Comparison of ENCODE assay signal across 31 cellular contexts in genomic region chr12:101485015-101485414, GRCh38. TPM values are rescaled to one million over a fixed set of nuclear protein-coding genes. Genes with fewer than 3 reads are reported as not detected.
A peak's percentile ranks its signal among the peaks of the same experiment; 100 is the strongest.
DNase-seq lines count a peak whose midpoint lies in the region; ATAC-seq and TF ChIP-seq lines count a peak whose summit lies in the region.
"Had no signal": no experiment of that assay in that cellular context is flagged by ENCODE, and none has a peak within 500 bp of the region (broad histone marks: within the 10 kb centered on the region; RNA-seq: fewer than 3 reads in every experiment).

No MANE protein-coding gene starts in this region.

- no peak overlapping the region for H3K4me3 Mint-ChIP-seq in endothelial cell (ENCODE audit: unreplicated experiment)
- H3K4me3 Mint-ChIP-seq: activated CD8-positive, alpha-beta T cell treated with anti-CD3 and anti-CD28 coated beads, Interleukin-2, amount 10 ng/mL, durations not matched to agents 7 days and 5 days; activated naive CD4-positive, alpha-beta T cell treated with anti-CD3 and anti-CD28 coated beads, Interleukin-2, amount 10 ng/mL, durations not matched to agents 7 days and 5 days; activated T-helper 17 cell treated with anti-CD3 and anti-CD28 coated beads, Interleukin-2, amount 50 U/mL, for 72 hours; brain; IgD-negative memory B cell; neural progenitor cell had no signal

- H3K27me3 ChIP-seq in heart right ventricle = peaks cover 0 to 10% (median 0%) of the 10 kb centered on the region in 7 donors
- H3K27me3 ChIP-seq: BLaER1, esophagus muscularis mucosa, neural progenitor cell had no signal

- no peaks in the 10 kb centered on the region for H3K4me1 Mint-ChIP-seq in endothelial cell (ENCODE audit: unreplicated experiment)
- H3K4me1 Mint-ChIP-seq: activated naive CD4-positive, alpha-beta T cell treated with anti-CD3 and anti-CD28 coated beads, Interleukin-2, amount 10 ng/mL, durations not matched to agents 7 days and 5 days; activated T-helper 17 cell treated with anti-CD3 and anti-CD28 coated beads, Interleukin-2, amount 50 U/mL, for 72 hours; brain; neural progenitor cell had no signal

- peaks cover 0 to 4% (median 0%) of the 10 kb centered on the region in 9 donors for H3K4me1 ChIP-seq in heart right ventricle
- H3K4me1 ChIP-seq: BLaER1, neural progenitor cell, parathyroid adenoma had no signal

- H3K4me3 ChIP-seq in heart right ventricle (no peak overlapping the region), fibroblast of the aortic adventitia (ENCODE audit: low read depth, low read length) (no peak overlapping the region)
- H3K4me3 ChIP-seq: BLaER1, esophagus muscularis mucosa, neural progenitor cell, PC-9, thoracic aorta had no signal

- no peak overlapping the region for H3K27ac ChIP-seq in heart right ventricle
- H3K27ac ChIP-seq: BLaER1, esophagus muscularis mucosa, neural progenitor cell, parathyroid adenoma, PC-9, thoracic aorta had no signal

- intact Hi-C loops in Right ventricle myocardium superior (cut with DNase I) (no loop called here), heart right ventricle (cut with DNase I) (no loop called here)

- no peaks in the 10 kb centered on the region for H3K9me3 Mint-ChIP-seq in endothelial cell (ENCODE audit: unreplicated experiment)
- H3K9me3 Mint-ChIP-seq: activated naive CD4-positive, alpha-beta T cell treated with anti-CD3 and anti-CD28 coated beads, Interleukin-2, amount 10 ng/mL, durations not matched to agents 7 days and 5 days; activated T-helper 17 cell treated with anti-CD3 and anti-CD28 coated beads, Interleukin-2, amount 50 U/mL, for 72 hours; IgD-negative memory B cell; neural progenitor cell had no signal

- no peaks in the 10 kb centered on the region for H3K36me3 Mint-ChIP-seq in endothelial cell (ENCODE audit: low read depth, unreplicated experiment)
- H3K36me3 Mint-ChIP-seq: activated naive CD4-positive, alpha-beta T cell treated with anti-CD3 and anti-CD28 coated beads, Interleukin-2, amount 10 ng/mL, durations not matched to agents 7 days and 5 days; brain; IgD-negative memory B cell; neural progenitor cell had no signal

- TF ChIP-seq CTCF in heart right ventricle (IDR thresholded peaks at IDR 0.05) (no peak), fibroblast of the aortic adventitia (IDR thresholded peaks at IDR 0.05; ENCODE audit: insufficient read depth, low read length) (no peak), endothelial cell (IDR thresholded peaks at IDR 0.05; ENCODE audit: unreplicated experiment) (no peak)

- H3K9me3 ChIP-seq in heart right ventricle = no peaks in the 10 kb centered on the region
- H3K9me3 ChIP-seq: BLaER1, esophagus muscularis mucosa, thoracic aorta had no signal

- DNase-seq in Right ventricle myocardium superior (no peak), heart right ventricle (no peak), NCI-H526 treated with DMSO at 0.1 percent for 48 hours (lab: John Stamatoyannopoulos, UW) (peak; percentile 56), fibroblast of the aortic adventitia (ENCODE audit: low read depth) (peak; percentile 12), T1000 (lab: John Stamatoyannopoulos, UW) (no peak), endothelial cell (ENCODE audit: low spot score) (no peak)
- DNase-seq: activated CD8-positive, alpha-beta T cell treated with anti-CD3 and anti-CD28 coated beads, Interleukin-2, amount 10 ng/mL, durations not matched to agents 7 days and 5 days; activated naive CD4-positive, alpha-beta T cell treated with anti-CD3 and anti-CD28 coated beads, Interleukin-2, amount 10 ng/mL, durations not matched to agents 7 days and 5 days; cerebellar nuclear complex; COR-L47; GOT3; left cardiac atrium; NCI-H1105; NCI-H187; NCI-H524; PC-9; stimulated activated CD4-positive, alpha-beta T cell treated with anti-CD3 and anti-CD28 coated beads, Interleukin-1b, Interleukin-23, amount 100 ng/mL, for 48 hours; stimulated activated naive CD8-positive, alpha-beta T cell treated with anti-CD3 and anti-CD28 coated beads, Interleukin-15, Interleukin-2, amounts not matched to agents 100 U/mL and 50 U/mL, for 24 hours had no signal

- ATAC-seq in Right ventricle myocardium superior (ENCODE audit: poor library complexity) (peak; percentile 43), heart right ventricle (no peak), GM18517 (IDR thresholded peaks at IDR 0.05; ENCODE audit: unreplicated experiment) (no peak), HG03571 (IDR thresholded peaks at IDR 0.05; ENCODE audit: unreplicated experiment) (no peak)
- ATAC-seq: activated CD8-positive, alpha-beta T cell treated with anti-CD3 and anti-CD28 coated beads, Interleukin-2, amount 10 ng/mL, durations not matched to agents 7 days and 5 days; activated T-helper 17 cell treated with anti-CD3 and anti-CD28 coated beads, Interleukin-2, amount 50 U/mL, for 72 hours; stimulated activated naive CD8-positive, alpha-beta T cell treated with anti-CD3 and anti-CD28 coated beads, Interleukin-15, Interleukin-2, amounts not matched to agents 100 U/mL and 50 U/mL, for 24 hours had no signal

- H3K27ac Mint-ChIP-seq in endothelial cell (ENCODE audit: unreplicated experiment) = no peak overlapping the region
- H3K27ac Mint-ChIP-seq: activated CD8-positive, alpha-beta T cell treated with anti-CD3 and anti-CD28 coated beads, Interleukin-2, amount 10 ng/mL, durations not matched to agents 7 days and 5 days; activated naive CD4-positive, alpha-beta T cell treated with anti-CD3 and anti-CD28 coated beads, Interleukin-2, amount 10 ng/mL, durations not matched to agents 7 days and 5 days; activated T-helper 17 cell treated with anti-CD3 and anti-CD28 coated beads, Interleukin-2, amount 50 U/mL, for 72 hours; IgD-negative memory B cell; neural progenitor cell had no signal

- H3K27me3 Mint-ChIP-seq in endothelial cell (ENCODE audit: unreplicated experiment) = no peaks in the 10 kb centered on the region
- H3K27me3 Mint-ChIP-seq: IgD-negative memory B cell had no signal

- H3K36me3 ChIP-seq in heart right ventricle = no peaks in the 10 kb centered on the region
- H3K36me3 ChIP-seq: BLaER1, esophagus muscularis mucosa, neural progenitor cell, thoracic aorta had no signal

RNA-seq across cellular contexts. Expression of gene SPIC, which starts 9.9 kb away (rescaled TPM):
- total RNA-seq in Right ventricle myocardium superior = not detected
- total RNA-seq in heart right ventricle = under 1 TPM in 2 of 10 donors, not detected in 8; 0.19 to 0.88 TPM
- not detected for polyA plus RNA-seq in heart right ventricle
- not detected in 2 replicates for total RNA-seq in fibroblast of the aortic adventitia (ENCODE audit: low replicate concordance)
- total RNA-seq in endothelial cell (ENCODE audit: unreplicated experiment) = not detected
- total RNA-seq: activated CD8-positive, alpha-beta T cell treated with anti-CD3 and anti-CD28 coated beads, Interleukin-2, amount 10 ng/mL, durations not matched to agents 7 days and 5 days; activated T-helper 17 cell treated with anti-CD3 and anti-CD28 coated beads, Interleukin-2, amount 50 U/mL, for 72 hours; dermis microvascular lymphatic vessel endothelial cell; esophagus muscularis mucosa; left cardiac atrium; M059J; PC-9; T-helper 2 cell treated with Interferon-gamma antibody and Interleukin-4, amounts not matched to agents 100 ng/mL and 5 ng/mL, for 36 hours; thoracic aorta had no signal
- polyA plus RNA-seq: IgD-negative memory B cell had no signal

Comparison
In these comparisons a context has a peak if more than half of its experiments do, and no peak if none do; other contexts are left out.
1. DNase-seq: peak in NCI-H526 treated with DMSO at 0.1 percent for 48 hours (single experiment) and fibroblast of the aortic adventitia (single experiment); none in Right ventricle myocardium superior (single experiment), heart right ventricle (0 of 2), T1000 (single experiment) and endothelial cell (single experiment).